ENCODE assay signal across 1 cellular context in the genomic region with DNA sequence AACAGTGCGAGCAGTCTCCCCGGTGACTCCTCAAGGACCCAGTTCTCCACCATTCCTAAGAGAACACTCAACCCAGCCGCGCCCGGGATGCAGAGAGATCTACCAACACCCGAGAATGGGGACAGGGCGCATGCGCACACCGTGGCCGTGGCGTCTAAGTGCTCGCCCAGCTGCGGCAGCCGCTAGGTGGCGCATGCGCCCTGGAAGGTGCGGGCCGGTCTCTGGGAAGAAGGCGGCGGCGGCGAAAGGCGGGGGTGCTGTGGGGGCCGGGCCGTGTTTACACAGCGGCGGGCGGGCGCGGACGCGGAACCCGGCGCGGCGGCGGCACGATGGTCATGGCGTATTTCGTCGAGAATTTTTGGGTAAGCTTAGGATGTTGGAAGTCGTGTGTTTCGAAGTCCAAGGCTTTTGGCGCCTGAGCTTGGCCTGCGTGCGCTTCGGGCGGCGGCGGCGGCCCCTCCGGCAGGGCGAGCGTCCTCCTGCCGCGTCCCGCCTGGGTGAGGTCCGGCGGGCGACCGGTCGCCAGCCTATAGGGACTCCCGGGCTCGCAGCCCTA.
A peak's percentile ranks its signal among the peaks of the same experiment; 100 is the strongest.
TF ChIP-seq lines count a peak whose summit lies in the region.

Gene FCHO2, plus strand, starts transcription at position 274 of the 556 bp plus-strand sequence. Its CDS starts 56 bp downstream, at position 330.

TF ChIP-seq in HepG2, 621 proteins besides CTCF, POLR2A, EP300 and RAD21 (continued from another document and continues in another):
- TF ChIP-seq, protein P1, sequence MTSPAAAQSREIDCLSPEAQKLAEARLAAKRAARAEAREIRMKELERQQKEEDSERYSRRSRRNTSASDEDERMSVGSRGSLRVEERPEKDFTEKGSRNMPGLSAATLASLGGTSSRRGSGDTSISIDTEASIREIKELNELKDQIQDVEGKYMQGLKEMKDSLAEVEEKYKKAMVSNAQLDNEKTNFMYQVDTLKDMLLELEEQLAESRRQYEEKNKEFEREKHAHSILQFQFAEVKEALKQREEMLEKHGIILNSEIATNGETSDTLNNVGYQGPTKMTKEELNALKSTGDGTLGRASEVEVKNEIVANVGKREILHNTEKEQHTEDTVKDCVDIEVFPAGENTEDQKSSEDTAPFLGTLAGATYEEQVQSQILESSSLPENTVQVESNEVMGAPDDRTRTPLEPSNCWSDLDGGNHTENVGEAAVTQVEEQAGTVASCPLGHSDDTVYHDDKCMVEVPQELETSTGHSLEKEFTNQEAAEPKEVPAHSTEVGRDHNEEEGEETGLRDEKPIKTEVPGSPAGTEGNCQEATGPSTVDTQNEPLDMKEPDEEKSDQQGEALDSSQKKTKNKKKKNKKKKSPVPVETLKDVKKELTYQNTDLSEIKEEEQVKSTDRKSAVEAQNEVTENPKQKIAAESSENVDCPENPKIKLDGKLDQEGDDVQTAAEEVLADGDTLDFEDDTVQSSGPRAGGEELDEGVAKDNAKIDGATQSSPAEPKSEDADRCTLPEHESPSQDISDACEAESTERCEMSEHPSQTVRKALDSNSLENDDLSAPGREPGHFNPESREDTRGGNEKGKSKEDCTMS (CRISPR knock-in tag; conservative IDR thresholded peaks at IDR 0.05), result no peak
- TF ChIP-seq, protein P2, sequence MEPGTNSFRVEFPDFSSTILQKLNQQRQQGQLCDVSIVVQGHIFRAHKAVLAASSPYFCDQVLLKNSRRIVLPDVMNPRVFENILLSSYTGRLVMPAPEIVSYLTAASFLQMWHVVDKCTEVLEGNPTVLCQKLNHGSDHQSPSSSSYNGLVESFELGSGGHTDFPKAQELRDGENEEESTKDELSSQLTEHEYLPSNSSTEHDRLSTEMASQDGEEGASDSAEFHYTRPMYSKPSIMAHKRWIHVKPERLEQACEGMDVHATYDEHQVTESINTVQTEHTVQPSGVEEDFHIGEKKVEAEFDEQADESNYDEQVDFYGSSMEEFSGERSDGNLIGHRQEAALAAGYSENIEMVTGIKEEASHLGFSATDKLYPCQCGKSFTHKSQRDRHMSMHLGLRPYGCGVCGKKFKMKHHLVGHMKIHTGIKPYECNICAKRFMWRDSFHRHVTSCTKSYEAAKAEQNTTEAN (CRISPR knock-in tag; conservative IDR thresholded peaks at IDR 0.05), result 0 out of 2 replicates have a peak, but pooled peaks have one; percentile 7
- TF ChIP-seq, protein P3, sequence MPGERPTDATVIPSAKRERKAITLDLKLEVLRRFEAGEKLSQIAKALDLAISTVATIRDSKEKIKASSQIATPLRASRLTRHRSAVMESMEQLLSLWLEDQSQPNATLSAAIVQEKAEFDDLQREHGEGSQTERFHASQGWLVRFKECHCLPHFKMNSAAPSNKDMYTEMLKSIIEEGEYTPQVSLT (CRISPR knock-in tag; IDR thresholded peaks at IDR 0.05; ENCODE audit: borderline replicate concordance, low read depth), result no peak
- TF ChIP-seq ZNF124 (CRISPR knock-in tag; IDR thresholded peaks at IDR 0.05) (peak; percentile 77; the same call in 1 of the 2 replicates), ZNF10 (CRISPR knock-in tag; IDR thresholded peaks at IDR 0.05; ENCODE audit: borderline replicate concordance, low read depth) (no peak), KLF6 (CRISPR knock-in tag; IDR thresholded peaks at IDR 0.05) (no peak), ZNF318 (CRISPR knock-in tag; IDR thresholded peaks at IDR 0.05) (no peak), ZBTB1 (CRISPR knock-in tag; IDR thresholded peaks at IDR 0.05; ENCODE audit: borderline replicate concordance) (no peak; the same call in 1 of the 2 replicates), AGO1 (IDR thresholded peaks at IDR 0.05; ENCODE audit: low read depth, low read length, poor library complexity, severe bottlenecking) (no peak), ZNF3 (CRISPR knock-in tag; IDR thresholded peaks at IDR 0.05) (no peak), TP53 (CRISPR knock-in tag; conservative IDR thresholded peaks at IDR 0.05) (no peak; the same call in 1 of the 2 replicates), SAFB2 (CRISPR knock-in tag; IDR thresholded peaks at IDR 0.05; ENCODE audit: borderline replicate concordance, low read depth) (no peak; the same call in 1 of the 2 replicates), ZNF543 (CRISPR knock-in tag; IDR thresholded peaks at IDR 0.05) (no peak), JUNB (CRISPR knock-in tag; IDR thresholded peaks at IDR 0.05; ENCODE audit: borderline replicate concordance) (no peak), BATF2 (CRISPR knock-in tag; IDR thresholded peaks at IDR 0.05) (peak; percentile 44; the same call in 1 of the 2 replicates), ZNF20 (CRISPR knock-in tag; IDR thresholded peaks at IDR 0.05) (no peak), PHF8 (CRISPR knock-in tag; IDR thresholded peaks at IDR 0.05) (peak; percentile 85), ZNF142 (CRISPR knock-in tag; IDR thresholded peaks at IDR 0.05) (peak; percentile 38; the same call in 1 of the 2 replicates)
- TF ChIP-seq, protein P4, sequence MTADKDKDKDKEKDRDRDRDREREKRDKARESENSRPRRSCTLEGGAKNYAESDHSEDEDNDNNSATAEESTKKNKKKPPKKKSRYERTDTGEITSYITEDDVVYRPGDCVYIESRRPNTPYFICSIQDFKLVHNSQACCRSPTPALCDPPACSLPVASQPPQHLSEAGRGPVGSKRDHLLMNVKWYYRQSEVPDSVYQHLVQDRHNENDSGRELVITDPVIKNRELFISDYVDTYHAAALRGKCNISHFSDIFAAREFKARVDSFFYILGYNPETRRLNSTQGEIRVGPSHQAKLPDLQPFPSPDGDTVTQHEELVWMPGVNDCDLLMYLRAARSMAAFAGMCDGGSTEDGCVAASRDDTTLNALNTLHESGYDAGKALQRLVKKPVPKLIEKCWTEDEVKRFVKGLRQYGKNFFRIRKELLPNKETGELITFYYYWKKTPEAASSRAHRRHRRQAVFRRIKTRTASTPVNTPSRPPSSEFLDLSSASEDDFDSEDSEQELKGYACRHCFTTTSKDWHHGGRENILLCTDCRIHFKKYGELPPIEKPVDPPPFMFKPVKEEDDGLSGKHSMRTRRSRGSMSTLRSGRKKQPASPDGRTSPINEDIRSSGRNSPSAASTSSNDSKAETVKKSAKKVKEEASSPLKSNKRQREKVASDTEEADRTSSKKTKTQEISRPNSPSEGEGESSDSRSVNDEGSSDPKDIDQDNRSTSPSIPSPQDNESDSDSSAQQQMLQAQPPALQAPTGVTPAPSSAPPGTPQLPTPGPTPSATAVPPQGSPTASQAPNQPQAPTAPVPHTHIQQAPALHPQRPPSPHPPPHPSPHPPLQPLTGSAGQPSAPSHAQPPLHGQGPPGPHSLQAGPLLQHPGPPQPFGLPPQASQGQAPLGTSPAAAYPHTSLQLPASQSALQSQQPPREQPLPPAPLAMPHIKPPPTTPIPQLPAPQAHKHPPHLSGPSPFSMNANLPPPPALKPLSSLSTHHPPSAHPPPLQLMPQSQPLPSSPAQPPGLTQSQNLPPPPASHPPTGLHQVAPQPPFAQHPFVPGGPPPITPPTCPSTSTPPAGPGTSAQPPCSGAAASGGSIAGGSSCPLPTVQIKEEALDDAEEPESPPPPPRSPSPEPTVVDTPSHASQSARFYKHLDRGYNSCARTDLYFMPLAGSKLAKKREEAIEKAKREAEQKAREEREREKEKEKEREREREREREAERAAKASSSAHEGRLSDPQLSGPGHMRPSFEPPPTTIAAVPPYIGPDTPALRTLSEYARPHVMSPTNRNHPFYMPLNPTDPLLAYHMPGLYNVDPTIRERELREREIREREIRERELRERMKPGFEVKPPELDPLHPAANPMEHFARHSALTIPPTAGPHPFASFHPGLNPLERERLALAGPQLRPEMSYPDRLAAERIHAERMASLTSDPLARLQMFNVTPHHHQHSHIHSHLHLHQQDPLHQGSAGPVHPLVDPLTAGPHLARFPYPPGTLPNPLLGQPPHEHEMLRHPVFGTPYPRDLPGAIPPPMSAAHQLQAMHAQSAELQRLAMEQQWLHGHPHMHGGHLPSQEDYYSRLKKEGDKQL (CRISPR knock-in tag; IDR thresholded peaks at IDR 0.05; ENCODE audit: low read depth), result peak; percentile 52; the same call in 1 of the 2 replicates
